1 cellular context compared by ENCODE assay signal in genomic region chr2:241641631-241642030, GRCh38.
TF ChIP-seq lines count a peak whose summit lies in the region.

No MANE protein-coding gene starts in this region.

TF ChIP-seq in HepG2, 621 proteins besides CTCF, POLR2A, EP300 and RAD21 (continued from another document):
- TF ChIP-seq ZFP91 (CRISPR knock-in tag; IDR thresholded peaks at IDR 0.05; ENCODE audit: borderline replicate concordance): no peak
- no peak for TF ChIP-seq STAT5B (CRISPR knock-in tag; IDR thresholded peaks at IDR 0.05)
- TF ChIP-seq ZNF20 (CRISPR knock-in tag; IDR thresholded peaks at IDR 0.05): no peak
- TF ChIP-seq BRD4 (CRISPR knock-in tag; IDR thresholded peaks at IDR 0.05): no peak
- TF ChIP-seq ZNF484 (CRISPR knock-in tag; IDR thresholded peaks at IDR 0.05; ENCODE audit: borderline replicate concordance, low read depth): no peak
- no peak for TF ChIP-seq SMYD3 (CRISPR knock-in tag; IDR thresholded peaks at IDR 0.05)
- TF ChIP-seq PAXIP1 (CRISPR knock-in tag; conservative IDR thresholded peaks at IDR 0.05): peak; percentile 46; the same call in 1 of the 2 replicates
- no peak for TF ChIP-seq ZNF883 (CRISPR knock-in tag; IDR thresholded peaks at IDR 0.05; ENCODE audit: not compliant biosample characterization)
- no peak for TF ChIP-seq GATAD1 (CRISPR knock-in tag; IDR thresholded peaks at IDR 0.05)
- no peak for TF ChIP-seq ZNF546 (CRISPR knock-in tag; conservative IDR thresholded peaks at IDR 0.05)
- TF ChIP-seq, protein P1, sequence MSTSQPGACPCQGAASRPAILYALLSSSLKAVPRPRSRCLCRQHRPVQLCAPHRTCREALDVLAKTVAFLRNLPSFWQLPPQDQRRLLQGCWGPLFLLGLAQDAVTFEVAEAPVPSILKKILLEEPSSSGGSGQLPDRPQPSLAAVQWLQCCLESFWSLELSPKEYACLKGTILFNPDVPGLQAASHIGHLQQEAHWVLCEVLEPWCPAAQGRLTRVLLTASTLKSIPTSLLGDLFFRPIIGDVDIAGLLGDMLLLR (CRISPR knock-in tag; IDR thresholded peaks at IDR 0.05): no peak
